1 cellular context compared by ENCODE assay signal in the genomic region with DNA sequence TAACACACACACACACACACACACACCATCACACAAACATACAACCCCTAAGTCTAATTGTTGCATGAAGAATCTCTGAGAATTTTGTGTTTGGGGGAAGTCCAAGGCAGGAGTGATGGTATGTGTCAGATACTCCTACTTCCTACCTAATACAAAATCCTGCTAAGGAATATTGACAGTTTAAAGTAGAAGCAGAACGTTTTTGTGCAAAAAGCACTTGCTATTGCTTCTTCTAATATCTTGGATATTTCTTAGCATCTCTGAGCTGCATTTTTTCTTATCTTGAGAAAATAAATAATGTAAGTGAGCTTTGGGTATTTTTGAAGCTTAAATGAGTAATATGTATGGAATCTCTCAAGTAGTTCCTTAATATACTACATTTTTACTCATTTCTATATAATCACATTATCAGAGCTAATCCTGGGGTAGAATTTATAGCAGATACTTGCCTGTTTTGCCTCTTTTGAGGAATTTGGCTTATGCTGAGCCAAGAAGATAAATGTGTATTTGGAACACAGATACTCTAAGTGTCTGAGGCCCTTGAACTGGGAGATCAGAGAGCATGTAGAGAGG.
TF ChIP-seq lines count a peak whose summit lies in the region.

No MANE protein-coding gene starts in this region.

TF ChIP-seq in HCT116, 20 proteins besides CTCF, POLR2A, EP300 and RAD21:
- TF ChIP-seq ZNF274 (IDR thresholded peaks at IDR 0.05; ENCODE audit: low read depth, low read length) (no peak), SIN3A (IDR thresholded peaks at IDR 0.05; ENCODE audit: low read depth) (no peak), EZH2 (IDR thresholded peaks at IDR 0.05) (no peak), JUND (IDR thresholded peaks at IDR 0.05) (no peak), EGR1 (IDR thresholded peaks at IDR 0.05; ENCODE audit: low read depth) (no peak), TCF7L2 (IDR thresholded peaks at IDR 0.05; ENCODE audit: borderline replicate concordance, extremely low read depth, insufficient read depth, insufficient read length) (no peak), ZFX (IDR thresholded peaks at IDR 0.05) (no peak), FOSL1 (IDR thresholded peaks at IDR 0.05; ENCODE audit: low read depth) (no peak)
- TF ChIP-seq, protein P1, sequence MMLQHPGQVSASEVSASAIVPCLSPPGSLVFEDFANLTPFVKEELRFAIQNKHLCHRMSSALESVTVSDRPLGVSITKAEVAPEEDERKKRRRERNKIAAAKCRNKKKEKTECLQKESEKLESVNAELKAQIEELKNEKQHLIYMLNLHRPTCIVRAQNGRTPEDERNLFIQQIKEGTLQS (IDR thresholded peaks at IDR 0.05), result no peak
